18 cellular contexts compared by ENCODE assay signal in the genomic region with DNA sequence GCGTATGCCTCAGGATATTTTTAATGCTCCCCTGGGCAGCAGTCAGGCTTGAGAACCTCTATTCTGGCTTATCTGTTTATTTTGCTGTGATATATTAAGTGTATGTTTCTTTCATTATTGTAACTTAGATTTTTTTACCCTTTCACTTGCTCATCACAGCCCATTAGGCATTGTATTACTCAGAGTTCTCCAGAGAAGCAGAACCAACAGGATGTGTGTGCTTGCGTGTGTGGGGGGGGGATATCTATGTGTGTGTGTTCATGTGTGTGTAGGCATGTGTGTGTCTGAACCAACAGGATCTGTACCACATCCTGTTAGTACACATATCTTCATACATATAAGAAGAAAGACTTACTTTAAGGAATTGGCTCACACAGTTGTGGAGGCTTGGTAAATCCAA.
DNase-seq lines count a peak whose midpoint lies in the region; ATAC-seq, FAIRE-seq and TF ChIP-seq lines count a peak whose summit lies in the region.
"Had no signal": no experiment of that assay in that cellular context is flagged by ENCODE, and none has a peak within 500 bp of the region (broad histone marks: within the 10 kb centered on the region; RNA-seq: fewer than 3 reads in every experiment).

No MANE protein-coding gene starts in this region.

- POLR2A ChIA-PET in OCI-LY7 (lab: Charles Lee) = no interaction called here

- dilution Hi-C loops in keratinocyte (cut with MboI; ENCODE audit: extremely low pct_ligation_motif_present, low sequenced_read_pairs) = no loop called here

- H3K36me3 ChIP-seq in BLaER1 treated with 17β-estradiol and CSF1 and Interleukin-3, amounts not matched to agents 10 nM and 100 nM = no peaks in the 10 kb centered on the region
- H3K36me3 ChIP-seq in keratinocyte (ENCODE audit: control insufficient read depth in 2 of 2, extremely low read depth in 1 of 2, insufficient read depth in 2 of 2, low read length in 2 of 2) (no peaks in the 10 kb centered on the region), HAP-1 (replicated peaks) (no peaks in the 10 kb centered on the region), OCI-LY7 (ENCODE audit: insufficient read depth, low read length) (no peaks in the 10 kb centered on the region)
- H3K36me3 ChIP-seq: BE2C had no signal

- peak overlapping the region in 9 of 11 experiments; percentile 26 to 79 (median 70); a peak in 18 of 22 replicates for H3K27ac ChIP-seq in BLaER1 treated with 17β-estradiol and CSF1 and Interleukin-3, amounts not matched to agents 10 nM and 100 nM
- H3K27ac ChIP-seq in keratinocyte (ENCODE audit: control insufficient read depth, insufficient read depth, low read length) = peak overlapping the region; percentile 80
- H3K27ac ChIP-seq in OCI-LY7 (ENCODE audit: low read depth, low read length, poor library complexity, severe bottlenecking) = no peak overlapping the region

- ATAC-seq in GM18519 (IDR thresholded peaks at IDR 0.05; ENCODE audit: low FRiP score, unreplicated experiment) = peak; percentile 33
- ATAC-seq: K562 had no signal

- TF ChIP-seq CTCF in keratinocyte (optimal IDR thresholded peaks at IDR 0.05 in 1 of 3, IDR thresholded peaks at IDR 0.05 in 1 of 3, conservative IDR thresholded peaks at IDR 0.05 in 1 of 3; ENCODE audit: extremely low read depth in 1 of 3, insufficient read depth in 2 of 3, low read length in 3 of 3) (no peak), OCI-LY7 (conservative IDR thresholded peaks at IDR 0.05; ENCODE audit: low read length) (no peak)

- H3K9me2 ChIP-seq in OCI-LY7 (ENCODE audit: insufficient read depth, low read length) = no peaks in the 10 kb centered on the region

- H2AFZ ChIP-seq in keratinocyte (ENCODE audit: control insufficient read depth, low read length) (no peak overlapping the region), OCI-LY7 (ENCODE audit: low read length) (no peak overlapping the region)

- H3K9me3 ChIP-seq in BLaER1 treated with 17β-estradiol and CSF1 and Interleukin-3, amounts not matched to agents 10 nM and 100 nM (replicated peaks in 1 of 11) = peaks cover 0 to 7% (median 0%) of the 10 kb centered on the region in 11 experiments; a peak in 1 of 22 replicates
- no peaks in the 10 kb centered on the region for H3K9me3 ChIP-seq in keratinocyte (ENCODE audit: control insufficient read depth, low read depth, low read length)
- no peaks in the 10 kb centered on the region for H3K9me3 ChIP-seq in HAP-1
- no peaks in the 10 kb centered on the region for H3K9me3 ChIP-seq in OCI-LY7 (ENCODE audit: low read length)
- H3K9me3 ChIP-seq: BE2C had no signal

- no peaks in the 10 kb centered on the region for H3K9me1 ChIP-seq in keratinocyte (ENCODE audit: control insufficient read depth, extremely low read depth, insufficient read depth, low read length)

- peak overlapping the region; percentile 31 to 64 (median 58) for H3K4me2 ChIP-seq in BLaER1 treated with 17β-estradiol and CSF1 and Interleukin-3, amounts not matched to agents 10 nM and 100 nM
- H3K4me2 ChIP-seq in keratinocyte (ENCODE audit: control insufficient read depth, extremely low read depth, insufficient read depth, low read depth, low read length) = peak overlapping the region; percentile 69
- no peak overlapping the region for H3K4me2 ChIP-seq in OCI-LY7 (ENCODE audit: low read length)

- no peaks in the 10 kb centered on the region for H4K20me1 ChIP-seq in BLaER1 treated with 17β-estradiol and CSF1 and Interleukin-3, amounts not matched to agents 10 nM and 100 nM
- H4K20me1 ChIP-seq in keratinocyte (ENCODE audit: control insufficient read depth, extremely low read depth, insufficient read depth, low read length) (no peaks in the 10 kb centered on the region), OCI-LY7 (ENCODE audit: insufficient read depth, low read length) (no peaks in the 10 kb centered on the region)

- H3K4me3 ChIP-seq in BLaER1 treated with 17β-estradiol and CSF1 and Interleukin-3, amounts not matched to agents 10 nM and 100 nM = no peak overlapping the region
- no peak overlapping the region for H3K4me3 ChIP-seq in keratinocyte (ENCODE audit: control insufficient read depth in 2 of 3, extremely low read depth in 1 of 3, insufficient read depth in 2 of 3, low read depth in 1 of 3, low read length in 3 of 3)
- H3K4me3 ChIP-seq in HAP-1 = no peak overlapping the region
- H3K4me3 ChIP-seq in OCI-LY7 (ENCODE audit: low read depth, low read length, poor library complexity, severe bottlenecking) = no peak overlapping the region
- H3K4me3 ChIP-seq: K562 had no signal

- CTCF ChIA-PET in OCI-LY7 (lab: Charles Lee; ENCODE audit: unreplicated experiment) = no interaction called here

- peak overlapping the region in 7 of 11 experiments; percentile 1 to 60 (median 38); a peak in 8 of 22 replicates for H3K9ac ChIP-seq in BLaER1 treated with 17β-estradiol and CSF1 and Interleukin-3, amounts not matched to agents 10 nM and 100 nM
- peak overlapping the region; percentile 49 for H3K9ac ChIP-seq in keratinocyte (ENCODE audit: control insufficient read depth, extremely low read depth, insufficient read depth, low read length)

- H3K27me3 ChIP-seq in BLaER1 treated with 17β-estradiol and CSF1 and Interleukin-3, amounts not matched to agents 10 nM and 100 nM = no peaks in the 10 kb centered on the region
- no peaks in the 10 kb centered on the region for H3K27me3 ChIP-seq in keratinocyte (ENCODE audit: control insufficient read depth, extremely low read depth, insufficient read depth, low read length)
- H3K27me3 ChIP-seq in HAP-1 (ENCODE audit: low read depth) = peaks cover 13% of the 10 kb centered on the region; the same call in 1 of the 2 replicates
- H3K27me3 ChIP-seq: BE2C had no signal

- intact Hi-C loops in OCI-LY7 (cut with micrococcal nuclease; ENCODE audit: unreplicated experiment) = loop anchor here (10.0 kb wide), 1 partner anchor 324 kb away; no protein-coding TSS in a partner anchor

- no TSS peak for BruUV-seq in OCI-LY7 (replicated peaks; lab: Mats Ljungman, UMichigan)

- DNase-seq in activated naive CD4-positive, alpha-beta T cell treated with anti-CD3 and anti-CD28 coated beads, Interleukin-2, amount 50 U/mL, for 16 hours = peak; percentile 15
- no peak for DNase-seq in keratinocyte (ENCODE audit: low read depth, low spot score)
- no peak for DNase-seq in OCI-M2 (lab: John Stamatoyannopoulos, UW; ENCODE audit: unreplicated experiment)
- no peak for DNase-seq in HAP-1 (ENCODE audit: low spot score in 2 of 2)
- no peak for DNase-seq in NCI-H510A (lab: John Stamatoyannopoulos, UW)
- no peak for DNase-seq in OCI-LY7 (ENCODE audit: low spot score)
- DNase-seq: activated CD4-positive, alpha-beta T cell treated with anti-CD3 and anti-CD28 coated beads, Interleukin-2, amount 10 ng/mL, durations not matched to agents 24 days and 14 days; activated gamma-delta T cell treated with Interleukin-2 at 50 U/mL for 16 hours; BE2C; EL; hippocampal formation; NCI-H1417 treated with DMSO at 0.1 percent for 48 hours; NCI-H446 treated with DMSO at 0.1 percent for 48 hours; RPMI8226; stimulated activated CD4-positive, alpha-beta T cell treated with anti-CD3 and anti-CD28 coated beads, Interleukin-2, amount 100 ng/mL, for 24 hours had no signal

- H3K79me2 ChIP-seq in keratinocyte (ENCODE audit: control insufficient read depth, insufficient read depth, low read length) (no peaks in the 10 kb centered on the region), OCI-LY7 (ENCODE audit: insufficient read depth, low read depth, low read length) (no peaks in the 10 kb centered on the region)

- in situ Hi-C loops in HAP-1 (cut with MboI; ENCODE audit: low sequenced_read_pairs) = loop anchor here (5.0 kb wide), 1 partner anchor 87 kb away; no protein-coding TSS in a partner anchor

- peaks cover 16 to 38% (median 28%) of the 10 kb centered on the region in 10 experiments for H3K4me1 ChIP-seq in BLaER1 treated with 17β-estradiol and CSF1 and Interleukin-3, amounts not matched to agents 10 nM and 100 nM
- H3K4me1 ChIP-seq in keratinocyte (ENCODE audit: control insufficient read depth, extremely low read depth, insufficient read depth, low read length) = peaks cover 51% of the 10 kb centered on the region
- peaks cover 9% of the 10 kb centered on the region for H3K4me1 ChIP-seq in HAP-1
- H3K4me1 ChIP-seq in OCI-LY7 (ENCODE audit: insufficient read depth, low read length, poor library complexity, severe bottlenecking) = no peaks in the 10 kb centered on the region
- H3K4me1 ChIP-seq: BE2C had no signal

- peak; percentile 46 for FAIRE-seq in keratinocyte (lab: Jason Lieb, UNC)
- FAIRE-seq: K562 had no signal
